Comparison of ENCODE assay signal across 9 cellular contexts in genomic region chr7:602341-603141, GRCh38.
DNase-seq lines count a peak whose midpoint lies in the region; ATAC-seq and TF ChIP-seq lines count a peak whose summit lies in the region.
"Had no signal": no experiment of that assay in that cellular context is flagged by ENCODE, and none has a peak within 500 bp of the region (broad histone marks: within the 10 kb centered on the region; RNA-seq: fewer than 3 reads in every experiment).

No MANE protein-coding gene starts in this region.

- H3K27ac Mint-ChIP-seq in MCF 10A (ENCODE audit: low read depth, unreplicated experiment) (no peak overlapping the region), neural progenitor cell (peak overlapping the region; percentile 32)

- H3K27me3 Mint-ChIP-seq in MCF 10A (ENCODE audit: insufficient read depth, unreplicated experiment) (no peaks in the 10 kb centered on the region), neural progenitor cell (ENCODE audit: insufficient read depth, low read depth) (no peaks in the 10 kb centered on the region)

- DNase-seq in breast epithelium (ENCODE audit: low spot score in 2 of 2) (no peak), MCF 10A (ENCODE audit: unreplicated experiment) (no peak), ascending aorta (ENCODE audit: low spot score in 2 of 2) (peak in 1 of 2 donors; percentile 78), neural progenitor cell (ENCODE audit: low spot score) (no peak), aorta (peak; percentile 82 to 83), HAP-1 (ENCODE audit: low spot score in 2 of 2) (no peak)

- WGBS in aorta, 2 donors, result 74 to 80% methylated on average over 35 to 38 of the region's 38 CpGs

- no peaks in the 10 kb centered on the region for H4K20me1 ChIP-seq in neural progenitor cell (ENCODE audit: low read depth)

- H3K9me3 ChIP-seq in breast epithelium, result no peaks in the 10 kb centered on the region
- H3K9me3 ChIP-seq in ascending aorta, result no peaks in the 10 kb centered on the region
- H3K9me3 ChIP-seq in neural progenitor cell (ENCODE audit: low read depth), result no peaks in the 10 kb centered on the region
- no peaks in the 10 kb centered on the region for H3K9me3 ChIP-seq in aorta (ENCODE audit: control insufficient read depth, low read length)
- H3K9me3 ChIP-seq in HAP-1, result no peaks in the 10 kb centered on the region

- H3K4me1 Mint-ChIP-seq in MCF 10A (ENCODE audit: insufficient read depth, unreplicated experiment) (no peaks in the 10 kb centered on the region), neural progenitor cell (peaks cover 17% of the 10 kb centered on the region)

- H3F3A ChIP-seq in neural progenitor cell (ENCODE audit: low read depth), result no peaks in the 10 kb centered on the region

- H3K36me3 ChIP-seq in breast epithelium, result no peaks in the 10 kb centered on the region
- H3K36me3 ChIP-seq in ascending aorta, result no peaks in the 10 kb centered on the region
- H3K36me3 ChIP-seq in neural progenitor cell, result no peaks in the 10 kb centered on the region
- no peaks in the 10 kb centered on the region for H3K36me3 ChIP-seq in aorta (ENCODE audit: control insufficient read depth in 1 of 2, insufficient read depth in 2 of 2, low read length in 1 of 2)
- H3K36me3 ChIP-seq in HAP-1 (replicated peaks), result no peaks in the 10 kb centered on the region

- TF ChIP-seq POLR2A in breast epithelium (IDR thresholded peaks at IDR 0.05), result no peak

- no peaks in the 10 kb centered on the region for H3K79me2 ChIP-seq in neural progenitor cell (ENCODE audit: low read depth)

- H3K4me3 Mint-ChIP-seq in MCF 10A (ENCODE audit: unreplicated experiment), result no peak overlapping the region
- H3K4me3 Mint-ChIP-seq in neural progenitor cell, result peak overlapping the region; percentile 30

- H3K4me1 ChIP-seq in breast epithelium (peaks cover 0 to 9% of the 10 kb centered on the region in 2 donors), ascending aorta (peaks cover 20 to 55% of the 10 kb centered on the region in 2 donors), neural progenitor cell (no peaks in the 10 kb centered on the region), aorta (ENCODE audit: control insufficient read depth in 1 of 2, insufficient read depth in 2 of 2, low read length in 2 of 2) (no peaks in the 10 kb centered on the region), HAP-1 (no peaks in the 10 kb centered on the region)

- TF ChIP-seq CTCF in breast epithelium (IDR thresholded peaks at IDR 0.05) (no peak), MCF 10A (IDR thresholded peaks at IDR 0.05; ENCODE audit: unreplicated experiment) (no peak), ascending aorta (IDR thresholded peaks at IDR 0.05) (no peak), neural progenitor cell (IDR thresholded peaks at IDR 0.05) (no peak)

- intact Hi-C loops in breast epithelium (cut with DNase I; ENCODE audit: low total_unique reads), result no loop called here
- intact Hi-C loops in MCF 10A (cut with micrococcal nuclease), result no loop called here
- intact Hi-C loops in ascending aorta (cut with DNase I), result loop anchor here (5.0 to 10.0 kb wide), 6 partner anchors 130 to 932 kb away; partner anchors contain the start of gene MAFK
- intact Hi-C loops in aorta (cut with DNase I), result loop anchor here (2.0 to 5.0 kb wide), 2 partner anchors 45 to 86 kb away; no protein-coding TSS in a partner anchor

- H3K27me3 ChIP-seq in breast epithelium (no peaks in the 10 kb centered on the region), ascending aorta (no peaks in the 10 kb centered on the region), neural progenitor cell (no peaks in the 10 kb centered on the region), aorta (ENCODE audit: control insufficient read depth in 1 of 2, insufficient read depth in 2 of 2, low read length in 1 of 2) (no peaks in the 10 kb centered on the region), HAP-1 (ENCODE audit: low read depth) (no peaks in the 10 kb centered on the region)

- no peak for ATAC-seq in aorta (ENCODE audit: low FRiP score)
- ATAC-seq in HG03039 (IDR thresholded peaks at IDR 0.05; ENCODE audit: unreplicated experiment), result no peak
- ATAC-seq in GM21447 (IDR thresholded peaks at IDR 0.05; ENCODE audit: unreplicated experiment), result no peak

- POLR2A ChIA-PET in MCF 10A (lab: Yijun Ruan, JAX), result no interaction called here

- no peaks in the 10 kb centered on the region for H3K9me3 Mint-ChIP-seq in MCF 10A (ENCODE audit: unreplicated experiment)
- H3K9me3 Mint-ChIP-seq in neural progenitor cell, result no peaks in the 10 kb centered on the region

- H2AFZ ChIP-seq in neural progenitor cell (replicated peaks), result no peak overlapping the region

- H3K9ac ChIP-seq in neural progenitor cell, result no peak overlapping the region

- BruUV-seq in MCF 10A (replicated peaks; lab: Mats Ljungman, UMichigan), result no TSS peak

- H3K27ac ChIP-seq in breast epithelium, result peak overlapping the region; percentile 75 to 92
- H3K27ac ChIP-seq in ascending aorta, result peak overlapping the region; percentile 98 to 99
- H3K27ac ChIP-seq in neural progenitor cell, result no peak overlapping the region
- H3K27ac ChIP-seq in aorta (ENCODE audit: low read depth in 1 of 2, low read length in 2 of 2), result peak overlapping the region; percentile 88 to 98
- H3K27ac ChIP-seq: VCaP had no signal

- H3K4me3 ChIP-seq in breast epithelium, result peak overlapping the region in 1 of 3 donors; percentile 53
- H3K4me3 ChIP-seq in ascending aorta, result no peak overlapping the region
- H3K4me3 ChIP-seq in neural progenitor cell, result no peak overlapping the region
- H3K4me3 ChIP-seq in aorta (ENCODE audit: low read length in 2 of 2), result no peak overlapping the region
- no peak overlapping the region for H3K4me3 ChIP-seq in HAP-1

- H3K36me3 Mint-ChIP-seq in MCF 10A (ENCODE audit: insufficient read depth, unreplicated experiment) (peaks cover 15% of the 10 kb centered on the region), neural progenitor cell (no peaks in the 10 kb centered on the region)

- CTCF ChIA-PET in MCF 10A (lab: Yijun Ruan, JAX), result no interaction called here

- in situ Hi-C loops in HAP-1 (cut with MboI; ENCODE audit: low sequenced_read_pairs), result no loop called here

- no peak overlapping the region for H3K4me2 ChIP-seq in neural progenitor cell

Comparison
In these comparisons a context has a peak if more than half of its experiments do, and no peak if none do; other contexts are left out.
1. DNase-seq: peak in aorta (2 of 2); none in breast epithelium (0 of 2), MCF 10A (single experiment), neural progenitor cell (single experiment) and HAP-1 (0 of 2).
2. intact Hi-C loops: an anchor here in ascending aorta (5.0 to 10.0 kb wide) and aorta (2.0 to 5.0 kb wide); none called in breast epithelium and MCF 10A.